Comparison of ENCODE assay signal across 18 cellular contexts in genomic region chr11:28243596-28243995, GRCh38.
DNase-seq lines count a peak whose midpoint lies in the region; ATAC-seq and TF ChIP-seq lines count a peak whose summit lies in the region.
"Had no signal": no experiment of that assay in that cellular context is flagged by ENCODE, and none has a peak within 500 bp of the region (broad histone marks: within the 10 kb centered on the region; RNA-seq: fewer than 3 reads in every experiment).

No MANE protein-coding gene starts in this region.

- POLR2A ChIA-PET in OCI-LY7 (lab: Charles Lee): no interaction called here

- H3K4me1 Mint-ChIP-seq in HFFc6 (ENCODE audit: low read depth): peaks cover 47% of the 10 kb centered on the region

- H3K27ac Mint-ChIP-seq in HFFc6: peak overlapping the region; percentile 49; the same call in 1 of the 2 replicates

- peaks cover 22% of the 10 kb centered on the region for H3K36me3 Mint-ChIP-seq in HFFc6 (ENCODE audit: low read depth)

- H3K36me3 ChIP-seq in osteoblast (ENCODE audit: insufficient read depth, low read length) (no peaks in the 10 kb centered on the region), OCI-LY7 (ENCODE audit: insufficient read depth, low read length) (no peaks in the 10 kb centered on the region), right atrium auricular region (no peaks in the 10 kb centered on the region)

- peaks cover 3% of the 10 kb centered on the region for H3K9me3 Mint-ChIP-seq in HFFc6

- H3K9me3 ChIP-seq in osteoblast (ENCODE audit: low read depth, low read length) (no peaks in the 10 kb centered on the region), OCI-LY7 (ENCODE audit: low read length) (no peaks in the 10 kb centered on the region), right atrium auricular region (no peaks in the 10 kb centered on the region)
- H3K9me3 ChIP-seq: MG63 had no signal

- TF ChIP-seq CTCF in HFFc6 (IDR thresholded peaks at IDR 0.05) (no peak), osteoblast (IDR thresholded peaks at IDR 0.05; ENCODE audit: extremely low read depth, low read depth, low read length) (no peak), OCI-LY7 (conservative IDR thresholded peaks at IDR 0.05; ENCODE audit: low read length) (no peak), right atrium auricular region (IDR thresholded peaks at IDR 0.05) (no peak)

- ATAC-seq in HG02588 (IDR thresholded peaks at IDR 0.05; ENCODE audit: unreplicated experiment): no peak
- ATAC-seq: GM12878, PC-3 had no signal

- H2AFZ ChIP-seq in osteoblast (ENCODE audit: low read length) (no peak overlapping the region), OCI-LY7 (ENCODE audit: low read length) (no peak overlapping the region)

- peaks cover 14% of the 10 kb centered on the region for H3K4me1 ChIP-seq in osteoblast (ENCODE audit: insufficient read depth, low read length)
- no peaks in the 10 kb centered on the region for H3K4me1 ChIP-seq in OCI-LY7 (ENCODE audit: insufficient read depth, low read length, poor library complexity, severe bottlenecking)
- no peaks in the 10 kb centered on the region for H3K4me1 ChIP-seq in right atrium auricular region

- peak overlapping the region; percentile 22 for H3K4me2 ChIP-seq in osteoblast (ENCODE audit: insufficient read depth, low read length)
- H3K4me2 ChIP-seq in OCI-LY7 (ENCODE audit: low read length): no peak overlapping the region
- H3K4me2 ChIP-seq: KMS-11 had no signal

- H3K4me3 Mint-ChIP-seq in HFFc6: peak overlapping the region; percentile 59; the same call in 1 of the 2 replicates

- no peaks in the 10 kb centered on the region for H3K27me3 ChIP-seq in osteoblast (ENCODE audit: insufficient read depth, low read length)
- no peaks in the 10 kb centered on the region for H3K27me3 ChIP-seq in right atrium auricular region
- H3K27me3 ChIP-seq: MG63 had no signal

- intact Hi-C loops in OCI-LY7 (cut with micrococcal nuclease; ENCODE audit: unreplicated experiment): no loop called here

- H4K20me1 ChIP-seq in osteoblast (ENCODE audit: insufficient read depth, low read length): no peaks in the 10 kb centered on the region
- H4K20me1 ChIP-seq in OCI-LY7 (ENCODE audit: insufficient read depth, low read length): no peaks in the 10 kb centered on the region

- no peaks in the 10 kb centered on the region for H3K9me2 ChIP-seq in OCI-LY7 (ENCODE audit: insufficient read depth, low read length)

- DNase-seq in AG08395 (ENCODE audit: low spot score): peak; percentile 6
- DNase-seq in HFFc6: no peak
- peak; percentile 21 for DNase-seq in fibroblast of gingiva (ENCODE audit: low read depth)
- peak; percentile 59 for DNase-seq in osteoblast (ENCODE audit: insufficient read length, low spot score, missing footprints)
- DNase-seq in OCI-LY7 (ENCODE audit: low spot score): no peak
- no peak for DNase-seq in right atrium auricular region (ENCODE audit: low spot score)
- DNase-seq in activated naive CD4-positive, alpha-beta T cell treated with Interleukin-2 at 50 U/mL for 16 hours: no peak
- DNase-seq: 8988T, DMS153, MG63, NCI-H1092 treated with DMSO at 0.1 percent for 48 hours, NCI-H187, NCI-H446, PC-3 had no signal

- peaks cover 2% of the 10 kb centered on the region for H3K79me2 ChIP-seq in osteoblast (ENCODE audit: insufficient read depth, low read length)
- no peaks in the 10 kb centered on the region for H3K79me2 ChIP-seq in OCI-LY7 (ENCODE audit: insufficient read depth, low read depth, low read length)

- no peak overlapping the region for H3K4me3 ChIP-seq in osteoblast (ENCODE audit: insufficient read depth, low read length)
- no peak overlapping the region for H3K4me3 ChIP-seq in OCI-LY7 (ENCODE audit: low read depth, low read length, poor library complexity, severe bottlenecking)
- H3K4me3 ChIP-seq in right atrium auricular region: no peak overlapping the region
- H3K4me3 ChIP-seq: GM12878, MG63 had no signal

- H3K27ac ChIP-seq in osteoblast (ENCODE audit: low read depth, low read length): peak overlapping the region; percentile 56
- H3K27ac ChIP-seq in OCI-LY7 (ENCODE audit: low read depth, low read length, poor library complexity, severe bottlenecking): no peak overlapping the region
- no peak overlapping the region for H3K27ac ChIP-seq in right atrium auricular region
- H3K27ac ChIP-seq: C4-2B, KMS-11 had no signal

- BruUV-seq in OCI-LY7 (replicated peaks; lab: Mats Ljungman, UMichigan): no TSS peak

- no peaks in the 10 kb centered on the region for H3K27me3 Mint-ChIP-seq in HFFc6 (ENCODE audit: insufficient read depth)

- CTCF ChIA-PET in OCI-LY7 (lab: Charles Lee; ENCODE audit: unreplicated experiment): no interaction called here

Comparison
In these comparisons a context has a peak if more than half of its experiments do, and no peak if none do; other contexts are left out.
1. DNase-seq: peak in AG08395 (single experiment), fibroblast of gingiva (single experiment) and osteoblast (single experiment); none in HFFc6 (single experiment), OCI-LY7 (single experiment), right atrium auricular region (single experiment) and activated naive CD4-positive, alpha-beta T cell treated with Interleukin-2 at 50 U/mL for 16 hours (single experiment).